Comparison of ENCODE assay signal across 8 cellular contexts in genomic region chr19:574658-575526, GRCh38. TPM values are rescaled to one million over a fixed set of nuclear protein-coding genes. Genes with fewer than 3 reads are reported as not detected.
DNase-seq lines count a peak whose midpoint lies in the region; ATAC-seq and TF ChIP-seq lines count a peak whose summit lies in the region.

No MANE protein-coding gene starts in this region.

- WGBS in upper lobe of left lung, 2 donors, result 34 to 61% methylated on average over 16 to 30 of the region's 32 CpGs

- no peak for ATAC-seq in upper lobe of left lung (ENCODE audit: low FRiP score in 2 of 2)

- no peaks in the 10 kb centered on the region for H3K27me3 ChIP-seq in upper lobe of left lung

- H3K4me3 ChIP-seq in NB4 (ENCODE audit: low read depth, low read length) (peak overlapping the region; percentile 80), choroid plexus epithelial cell (ENCODE audit: low read depth, low read length) (peak overlapping the region; percentile 45), upper lobe of left lung (peak overlapping the region in 3 of 4 donors; percentile 1 to 34 (median 29))

- H3K27ac ChIP-seq in upper lobe of left lung, result peak overlapping the region in 2 of 4 donors; percentile 2 to 66

- peaks cover 0 to 19% (median 13%) of the 10 kb centered on the region in 4 donors for H3K36me3 ChIP-seq in upper lobe of left lung

- no peak for TF ChIP-seq CTCF in NB4 (IDR thresholded peaks at IDR 0.05; ENCODE audit: low read depth, low read length)
- no peak for TF ChIP-seq CTCF in choroid plexus epithelial cell (conservative IDR thresholded peaks at IDR 0.05; ENCODE audit: low read depth, low read length)
- TF ChIP-seq CTCF in upper lobe of left lung (IDR thresholded peaks at IDR 0.05), result no peak

- DNase-seq in Daoy (ENCODE audit: low read depth) (peak; percentile 57), NB4 (ENCODE audit: low read depth) (peak; percentile 54), choroid plexus epithelial cell (ENCODE audit: low read depth) (peak; percentile 76), medulla oblongata (ENCODE audit: extremely low spot score) (peak; percentile 51), upper lobe of left lung (peak in 1 of 2 donors; percentile 74), HPDE6-E6E7 (ENCODE audit: extremely low spot score) (no peak), iPS-NIHi7 (ENCODE audit: extremely low spot score) (no peak)
- no peak for DNase-seq in activated CD4-positive, alpha-beta T cell treated with anti-CD3 and anti-CD28 coated beads for 4 hours

- no peak for TF ChIP-seq POLR2A in NB4 (IDR thresholded peaks at IDR 0.05; ENCODE audit: extremely low read depth, insufficient read length)
- TF ChIP-seq POLR2A in upper lobe of left lung (IDR thresholded peaks at IDR 0.05), result no peak

- H3K9me3 ChIP-seq in upper lobe of left lung, result no peaks in the 10 kb centered on the region

- H3K4me1 ChIP-seq in upper lobe of left lung, result peaks cover 34 to 62% (median 41%) of the 10 kb centered on the region in 4 donors

- no peak for TF ChIP-seq EP300 in upper lobe of left lung (IDR thresholded peaks at IDR 0.05)

RNA-seq across cellular contexts. Expression of gene BSG, which starts 2.5 kb away (rescaled TPM):
- total RNA-seq in Daoy (2014; rRNA removed; shearing (Covaris generic)), result 501 and 514 TPM in 2 replicates
- total RNA-seq in upper lobe of left lung, result 100 to 1,000 TPM; 222 to 429 (median 387) TPM

RNA-seq across cellular contexts. Expression of gene HCN2, which starts 14.8 kb away (rescaled TPM):
- 0.09 and 0.97 TPM in 2 replicates for total RNA-seq in Daoy (2014; rRNA removed; shearing (Covaris generic))
- under 1 TPM in 3 of 6 donors, not detected in 3; 0.46 to 0.47 (median 0.46) TPM for total RNA-seq in upper lobe of left lung

RNA-seq across cellular contexts. Expression of gene GZMM, which starts 31.0 kb away (rescaled TPM):
- 4.2 and 5.5 TPM in 2 replicates for total RNA-seq in Daoy (2014; rRNA removed; shearing (Covaris generic))
- total RNA-seq in upper lobe of left lung, result 1 to 10 TPM in 4 of 6 donors, not detected in 2; 2.3 to 6.1 (median 3.8) TPM

RNA-seq across cellular contexts. Expression of gene CDC34, which starts 43.3 kb away (rescaled TPM):
- total RNA-seq in Daoy (2014; rRNA removed; shearing (Covaris generic)), result 105 and 108 TPM in 2 replicates
- 100 to 1,000 TPM in 1 of 6 donors, 10 to 100 TPM in 5; 42.7 to 140 (median 52.4) TPM for total RNA-seq in upper lobe of left lung

RNA-seq across cellular contexts. Expression of gene POLRMT, which starts 58.4 kb away (rescaled TPM):
- total RNA-seq in Daoy (2014; rRNA removed; shearing (Covaris generic)), result 92.3 and 96.8 TPM in 2 replicates
- total RNA-seq in upper lobe of left lung, result 10 to 100 TPM; 26.7 to 86.5 (median 50.9) TPM

Comparison
In these comparisons a context has a peak if more than half of its experiments do, and no peak if none do; other contexts are left out.
1. DNase-seq: peak in Daoy (single experiment), NB4 (single experiment), choroid plexus epithelial cell (single experiment) and medulla oblongata (single experiment); none in HPDE6-E6E7 (single experiment), iPS-NIHi7 (single experiment) and activated CD4-positive, alpha-beta T cell treated with anti-CD3 and anti-CD28 coated beads for 4 hours (0 of 2).
2. H3K4me3 ChIP-seq: peak in every context shown above with its lines; median percentile 80 in NB4; 45 in choroid plexus epithelial cell; 29 in upper lobe of left lung.